8 cellular contexts compared by ENCODE assay signal in genomic region chr17:12789976-12790805, GRCh38. TPM values are rescaled to one million over a fixed set of nuclear protein-coding genes. Genes with fewer than 3 reads are reported as not detected.
DNase-seq lines count a peak whose midpoint lies in the region; ATAC-seq and TF ChIP-seq lines count a peak whose summit lies in the region.

No MANE protein-coding gene starts in this region.

- no peaks in the 10 kb centered on the region for H3K9me3 Mint-ChIP-seq in Calu3 (ENCODE audit: low read depth, unreplicated experiment)

- ATAC-seq in HG03280 (IDR thresholded peaks at IDR 0.05; ENCODE audit: unreplicated experiment) (peak; percentile 27), left colon (peak; percentile 57), HG03469 (IDR thresholded peaks at IDR 0.05; ENCODE audit: unreplicated experiment) (no peak)

- H3K27ac Mint-ChIP-seq in Calu3 (ENCODE audit: unreplicated experiment): peak overlapping the region; percentile 68

- BruUV-seq in Calu3 (replicated peaks; lab: Mats Ljungman, UMichigan): no TSS peak

- H3K4me3 ChIP-seq in astrocyte of the spinal cord (ENCODE audit: low read depth, low read length): peak overlapping the region; percentile 40
- H3K4me3 ChIP-seq in tibial artery: peak overlapping the region; percentile 65 to 76

- intact Hi-C loops in Calu3 (cut with micrococcal nuclease; ENCODE audit: unreplicated experiment) (loop anchor here (10.0 kb wide), 1 partner anchor 115 kb away; no protein-coding TSS in a partner anchor), left colon (cut with DNase I, micrococcal nuclease) (no loop called here), tibial artery (cut with DNase I; ENCODE audit: low total_unique reads) (loop anchor here (10.0 kb wide), 1 partner anchor 195 kb away; no protein-coding TSS in a partner anchor)

- H3K4me1 ChIP-seq in tibial artery: peaks cover 0 to 22% (median 10%) of the 10 kb centered on the region in 4 donors

- H3K27me3 Mint-ChIP-seq in Calu3 (ENCODE audit: unreplicated experiment): peaks cover 17% of the 10 kb centered on the region

- in situ Hi-C loops in astrocyte of the spinal cord (cut with HindIII; ENCODE audit: low sequenced_read_pairs): no loop called here

- no peaks in the 10 kb centered on the region for H3K36me3 ChIP-seq in tibial artery

- H3K9me3 ChIP-seq in tibial artery: no peaks in the 10 kb centered on the region

- peak; percentile 16 for DNase-seq in Calu3
- no peak for DNase-seq in astrocyte of the spinal cord (ENCODE audit: low read depth, low spot score)
- DNase-seq in left colon: peak; percentile 26 to 47
- no peak for DNase-seq in tibial artery
- no peak for DNase-seq in Kasumi-1 (lab: John Stamatoyannopoulos, UW)
- DNase-seq in NCI-H2107 treated with DMSO at 0.1 percent for 48 hours (lab: John Stamatoyannopoulos, UW; ENCODE audit: unreplicated experiment): no peak

- H3K27ac ChIP-seq in tibial artery: peak overlapping the region; percentile 55 to 67

- peaks cover 20% of the 10 kb centered on the region for H3K36me3 Mint-ChIP-seq in Calu3 (ENCODE audit: insufficient read depth, unreplicated experiment)

- peaks cover 29% of the 10 kb centered on the region for H3K4me1 Mint-ChIP-seq in Calu3 (ENCODE audit: low read depth, unreplicated experiment)

- no peak for TF ChIP-seq CTCF in Calu3 (IDR thresholded peaks at IDR 0.05; ENCODE audit: unreplicated experiment)
- no peak for TF ChIP-seq CTCF in astrocyte of the spinal cord (IDR thresholded peaks at IDR 0.05; ENCODE audit: low read depth, low read length)
- no peak for TF ChIP-seq CTCF in tibial artery (IDR thresholded peaks at IDR 0.05)

- CTCF ChIA-PET in Calu3 (lab: Charles Lee): interaction anchor here (1.5 to 1.6 kb wide), 2 partner anchors 46 to 48 kb away, joined by 5 to 6 read pairs; no protein-coding TSS in a partner anchor

- H3K27me3 ChIP-seq in tibial artery: no peaks in the 10 kb centered on the region

- peak overlapping the region; percentile 99 for H3K4me3 Mint-ChIP-seq in Calu3 (ENCODE audit: low read depth, unreplicated experiment)

RNA-seq across cellular contexts. Expression of gene ARHGAP44, which starts 0.9 kb away (rescaled TPM):
- total RNA-seq in Calu3 (2022) (17.1 and 17.5 TPM in 2 replicates), left colon (10 to 100 TPM; 44.4 to 71.1 TPM)

Comparison
In these comparisons a context has a peak if more than half of its experiments do, and no peak if none do; other contexts are left out.
1. DNase-seq: peak in Calu3 (single experiment) and left colon (2 of 2); none in astrocyte of the spinal cord (single experiment), tibial artery (0 of 2), Kasumi-1 (0 of 2) and NCI-H2107 treated with DMSO at 0.1 percent for 48 hours (single experiment).
2. intact Hi-C loops: an anchor here in Calu3 (10.0 kb wide) and tibial artery (10.0 kb wide); none called in left colon.